9 cellular contexts compared by ENCODE assay signal in genomic region chr11:2988361-2988762, GRCh38. TPM values are rescaled to one million over a fixed set of nuclear protein-coding genes. Genes with fewer than 3 reads are reported as not detected.
A peak's percentile ranks its signal among the peaks of the same experiment; 100 is the strongest.
DNase-seq lines count a peak whose midpoint lies in the region; ATAC-seq and TF ChIP-seq lines count a peak whose summit lies in the region.
"Had no signal": no experiment of that assay in that cellular context is flagged by ENCODE, and none has a peak within 500 bp of the region (broad histone marks: within the 10 kb centered on the region; RNA-seq: fewer than 3 reads in every experiment).

No MANE protein-coding gene starts in this region.

- H3K27ac ChIP-seq in GM23248 (peak overlapping the region; percentile 6; the same call in 1 of the 2 replicates), RWPE2 (ENCODE audit: poor library complexity, severe bottlenecking) (peak overlapping the region; percentile 3), trophoblast cell (ENCODE audit: low read depth, low read length) (no peak overlapping the region)

- H3K4ac ChIP-seq in trophoblast cell (ENCODE audit: low read depth, low read length): peak overlapping the region; percentile 95

- in situ Hi-C loops in GM23248 (cut with MboI): no loop called here

- peaks cover 14% of the 10 kb centered on the region for H3K79me1 ChIP-seq in trophoblast cell (ENCODE audit: low read length)

- H3F3A ChIP-seq in GM23248 (ENCODE audit: insufficient read depth): peaks cover 13% of the 10 kb centered on the region

- H3K27me3 ChIP-seq in GM23248 (replicated peaks; ENCODE audit: insufficient read depth) (no peaks in the 10 kb centered on the region), RWPE2 (ENCODE audit: insufficient read depth, poor library complexity, severe bottlenecking) (no peaks in the 10 kb centered on the region), trophoblast cell (ENCODE audit: insufficient read depth, low read length) (no peaks in the 10 kb centered on the region)

- no peak overlapping the region for H4K91ac ChIP-seq in trophoblast cell (ENCODE audit: low read depth, low read length)

- H4K12ac ChIP-seq in trophoblast cell (ENCODE audit: low read depth, low read length): no peak overlapping the region

- no peaks in the 10 kb centered on the region for H3K9me3 Mint-ChIP-seq in effector memory CD8-positive, alpha-beta T cell

- DNase-seq in GM23248 (no peak), RWPE2 (ENCODE audit: low spot score) (no peak), trophoblast cell (no peak), HuH-7.5 (ENCODE audit: low spot score) (no peak), cortex of kidney (lab: John Stamatoyannopoulos, UW) (no peak)
- no peak for DNase-seq in effector memory CD8-positive, alpha-beta T cell
- no peak for DNase-seq in stimulated activated CD4-positive, alpha-beta T cell treated with anti-CD3 and anti-CD28 coated beads, Interleukin-4, amount 100 ng/mL, for 4 hours
- DNase-seq: right cardiac atrium had no signal

- no peaks in the 10 kb centered on the region for H3K9me3 ChIP-seq in GM23248 (ENCODE audit: low read depth)
- H3K9me3 ChIP-seq in RWPE2 (ENCODE audit: severe bottlenecking): no peaks in the 10 kb centered on the region
- no peaks in the 10 kb centered on the region for H3K9me3 ChIP-seq in trophoblast cell (ENCODE audit: insufficient read depth, low read depth, low read length)

- H2BK12ac ChIP-seq in trophoblast cell (ENCODE audit: low read length): no peak overlapping the region

- TF ChIP-seq CTCF in RWPE2 (IDR thresholded peaks at IDR 0.05; ENCODE audit: poor library complexity, severe bottlenecking): no peak

- 74 to 77% methylated on average over 5 of the region's 5 CpGs for WGBS in GM23248 (ENCODE audit: low coverage in 1 of 2, low lambda C conversion rate in 2 of 2, missing lambda C conversion rate in 2 of 2), 2 experiments
- WGBS in trophoblast cell (ENCODE audit: extremely low coverage, insufficient coverage, insufficient read length): no CpG with 5 or more reads among the region's 5 CpGs

- H3K14ac ChIP-seq in trophoblast cell (ENCODE audit: low read length): no peak overlapping the region

- H3K36me3 ChIP-seq in GM23248 (ENCODE audit: low read depth): no peaks in the 10 kb centered on the region
- H3K36me3 ChIP-seq in RWPE2 (ENCODE audit: low read depth): peaks cover 27% of the 10 kb centered on the region
- H3K36me3 ChIP-seq in trophoblast cell (ENCODE audit: control insufficient read depth in 1 of 2, insufficient read depth in 2 of 2, low read length in 2 of 2): peaks cover 2 to 8% of the 10 kb centered on the region in 2 experiments

- peak overlapping the region; percentile 97 for H3K4me2 ChIP-seq in GM23248 (ENCODE audit: unreplicated experiment)
- no peak overlapping the region for H3K4me2 ChIP-seq in trophoblast cell (ENCODE audit: low read length)

- H3K9me2 ChIP-seq in GM23248 (ENCODE audit: insufficient read depth): no peaks in the 10 kb centered on the region

- peaks cover 37% of the 10 kb centered on the region for H3K36me3 Mint-ChIP-seq in effector memory CD8-positive, alpha-beta T cell (ENCODE audit: insufficient read depth)

- H3K4me1 ChIP-seq in GM23248 (ENCODE audit: insufficient read depth) (peaks cover 32% of the 10 kb centered on the region), RWPE2 (ENCODE audit: insufficient read depth, poor library complexity, severe bottlenecking) (peaks cover 18% of the 10 kb centered on the region), trophoblast cell (ENCODE audit: control insufficient read depth in 1 of 2, insufficient read depth in 2 of 2, low read length in 2 of 2) (peaks cover 3% of the 10 kb centered on the region in 2 experiments)

- H2AFZ ChIP-seq in GM23248 (no peak overlapping the region), trophoblast cell (ENCODE audit: insufficient read depth, low read length, poor library complexity) (no peak overlapping the region)

- ATAC-seq in RWPE2 (ENCODE audit: low read depth) (no peak), GM21390 (IDR thresholded peaks at IDR 0.05; ENCODE audit: unreplicated experiment) (no peak)
- no peak for ATAC-seq in effector memory CD8-positive, alpha-beta T cell (replicated peaks)
- ATAC-seq: right cardiac atrium had no signal

- H2AK5ac ChIP-seq in trophoblast cell (ENCODE audit: low read length): no peak overlapping the region

- H3K9ac ChIP-seq in GM23248 (peak overlapping the region; percentile 91), trophoblast cell (ENCODE audit: low read length) (no peak overlapping the region)

- no peak overlapping the region for H3K18ac ChIP-seq in trophoblast cell (ENCODE audit: low read length)

- peak overlapping the region; percentile 94 to 98 for H3K27ac Mint-ChIP-seq in effector memory CD8-positive, alpha-beta T cell

- H3K4me1 Mint-ChIP-seq in effector memory CD8-positive, alpha-beta T cell (ENCODE audit: low read depth in 2 of 2): peaks cover 47 to 50% of the 10 kb centered on the region in 2 donors

- H3K27me3 Mint-ChIP-seq in effector memory CD8-positive, alpha-beta T cell: no peaks in the 10 kb centered on the region

- peak overlapping the region; percentile 94 to 98 for H3K4me3 Mint-ChIP-seq in effector memory CD8-positive, alpha-beta T cell

- H3K79me2 ChIP-seq in GM23248 (ENCODE audit: insufficient read depth): peaks cover 83% of the 10 kb centered on the region
- H3K79me2 ChIP-seq in trophoblast cell (ENCODE audit: control insufficient read depth, insufficient read depth, low read length, poor library complexity): peaks cover 28% of the 10 kb centered on the region

- H4K8ac ChIP-seq in trophoblast cell (ENCODE audit: low read depth, low read length): no peak overlapping the region

- H2BK5ac ChIP-seq in trophoblast cell (ENCODE audit: low read depth, low read length, poor library complexity): no peak overlapping the region

- no peak overlapping the region for H3K23ac ChIP-seq in trophoblast cell (ENCODE audit: low read length)

- H4K20me1 ChIP-seq in GM23248 (ENCODE audit: insufficient read depth): no peaks in the 10 kb centered on the region

- no peak overlapping the region for H2BK120ac ChIP-seq in trophoblast cell (ENCODE audit: insufficient read depth, low read length, poor library complexity)

- H3K4me3 ChIP-seq in GM23248 (peak overlapping the region; percentile 83), RWPE2 (ENCODE audit: severe bottlenecking) (no peak overlapping the region), trophoblast cell (ENCODE audit: low read depth, low read length) (no peak overlapping the region)

RNA-seq across cellular contexts. Expression of gene NAP1L4, which starts 3.8 kb away (rescaled TPM):
- 57.4 and 68.8 TPM in 2 replicates for total RNA-seq in GM23248 (2014; rRNA removed; shearing (Covaris generic))
- polyA plus RNA-seq in GM23248 (2016; fragmentation: Nextera tagmentation; extraction: Ambion mirVana): 121 and 122 TPM in 2 replicates
- 108 and 120 TPM in 2 replicates for polyA plus RNA-seq in trophoblast cell (2013)

RNA-seq across cellular contexts. Expression of gene PHLDA2, which starts 59.1 kb away (rescaled TPM):
- total RNA-seq in GM23248 (2014; rRNA removed; shearing (Covaris generic)): 11.7 and 16.8 TPM in 2 replicates
- 64.4 and 66.0 TPM in 2 replicates for polyA plus RNA-seq in GM23248 (2016; fragmentation: Nextera tagmentation; extraction: Ambion mirVana)
- 252 and 269 TPM in 2 replicates for polyA plus RNA-seq in trophoblast cell (2013)
